Comparison of ENCODE assay signal across 10 cellular contexts in genomic region chr15:95284933-95285401, GRCh38.
DNase-seq lines count a peak whose midpoint lies in the region; ATAC-seq, FAIRE-seq and TF ChIP-seq lines count a peak whose summit lies in the region.
"Had no signal": no experiment of that assay in that cellular context is flagged by ENCODE, and none has a peak within 500 bp of the region (broad histone marks: within the 10 kb centered on the region; RNA-seq: fewer than 3 reads in every experiment).

No MANE protein-coding gene starts in this region.

- H3K79me2 ChIP-seq in DND-41 (ENCODE audit: insufficient read depth, low read length) (no peaks in the 10 kb centered on the region), astrocyte (ENCODE audit: insufficient read depth, low read length) (no peaks in the 10 kb centered on the region)

- H3K4me3 ChIP-seq in DND-41 (ENCODE audit: low read depth in 1 of 2, low read length in 2 of 2) (no peak overlapping the region), astrocyte (ENCODE audit: insufficient read depth, low read depth, low read length) (no peak overlapping the region)
- no peak overlapping the region for H3K4me3 ChIP-seq in effector memory CD4-positive, alpha-beta T cell (ENCODE audit: insufficient read depth, low read depth, low read length, poor library complexity, severe bottlenecking)

- H3K4me1 ChIP-seq in DND-41 (ENCODE audit: insufficient read depth, low read length) (peaks cover 18% of the 10 kb centered on the region; the same call in 1 of the 2 replicates), astrocyte (ENCODE audit: insufficient read depth, low read length) (peaks cover 31% of the 10 kb centered on the region)
- H3K4me1 ChIP-seq in effector memory CD4-positive, alpha-beta T cell (ENCODE audit: control insufficient read depth, insufficient read depth, low read length, poor library complexity, severe bottlenecking), result no peaks in the 10 kb centered on the region

- H3K36me3 ChIP-seq in DND-41 (ENCODE audit: insufficient read depth, low read length) (no peaks in the 10 kb centered on the region), astrocyte (ENCODE audit: insufficient read depth, low read length) (no peaks in the 10 kb centered on the region)
- no peaks in the 10 kb centered on the region for H3K36me3 ChIP-seq in effector memory CD4-positive, alpha-beta T cell (ENCODE audit: control insufficient read depth, insufficient read depth, low read length)

- H2AFZ ChIP-seq in DND-41 (ENCODE audit: low read depth, low read length), result no peak overlapping the region
- peak overlapping the region; percentile 48 for H2AFZ ChIP-seq in astrocyte (ENCODE audit: low read depth, low read length)

- DNase-seq in DND-41 (peak; percentile 49), astrocyte (ENCODE audit: low read depth) (peak; percentile 71), mesothelial cell of epicardium (ENCODE audit: low spot score in 2 of 2, unreplicated experiment in 2 of 2) (no peak), C1 segment of cervical spinal cord (lab: John Stamatoyannopoulos, UW) (no peak), foreskin melanocyte (no peak)
- no peak for DNase-seq in effector memory CD4-positive, alpha-beta T cell
- DNase-seq in effector CD8-positive, alpha-beta T cell (lab: John Stamatoyannopoulos, UW), result no peak

- H3K9me3 ChIP-seq in DND-41 (ENCODE audit: insufficient read depth, low read length, severe bottlenecking) (no peaks in the 10 kb centered on the region), astrocyte (ENCODE audit: insufficient read depth, low read depth, low read length) (no peaks in the 10 kb centered on the region)
- H3K9me3 ChIP-seq in effector memory CD4-positive, alpha-beta T cell (ENCODE audit: control insufficient read depth, low read length), result no peaks in the 10 kb centered on the region

- no peaks in the 10 kb centered on the region for H3K36me3 Mint-ChIP-seq in astrocyte (ENCODE audit: low read depth, unreplicated experiment)
- H3K36me3 Mint-ChIP-seq in mesothelial cell of epicardium, result no peaks in the 10 kb centered on the region
- H3K36me3 Mint-ChIP-seq: memory B cell had no signal

- H3K4me2 ChIP-seq in DND-41 (ENCODE audit: insufficient read depth, low read length) (no peak overlapping the region), astrocyte (ENCODE audit: low read length) (peak overlapping the region; percentile 16)

- H3K9ac ChIP-seq in DND-41 (ENCODE audit: low read depth, low read length), result no peak overlapping the region
- no peak overlapping the region for H3K9ac ChIP-seq in astrocyte (ENCODE audit: low read length)

- H3K4me1 Mint-ChIP-seq in astrocyte (ENCODE audit: low read depth, unreplicated experiment) (peaks cover 30% of the 10 kb centered on the region), mesothelial cell of epicardium (peaks cover 57% of the 10 kb centered on the region)
- H3K4me1 Mint-ChIP-seq: memory B cell had no signal

- H4K20me1 ChIP-seq in DND-41 (ENCODE audit: insufficient read depth, low read length) (no peaks in the 10 kb centered on the region), astrocyte (ENCODE audit: insufficient read depth, low read length) (no peaks in the 10 kb centered on the region)

- ATAC-seq in DND-41 (ENCODE audit: insufficient read depth, low read depth) (peak; percentile 95), HG03432 (IDR thresholded peaks at IDR 0.05; ENCODE audit: unreplicated experiment) (peak; percentile 66)

- H3K27ac ChIP-seq in DND-41 (ENCODE audit: low read length) (no peak overlapping the region), astrocyte (ENCODE audit: low read depth, low read length) (no peak overlapping the region)
- no peak overlapping the region for H3K27ac ChIP-seq in effector memory CD4-positive, alpha-beta T cell (ENCODE audit: insufficient read depth, low read length, poor library complexity, severe bottlenecking)

- H3K27me3 ChIP-seq in DND-41 (ENCODE audit: insufficient read depth, low read length, poor library complexity), result peaks cover 24% of the 10 kb centered on the region
- no peaks in the 10 kb centered on the region for H3K27me3 ChIP-seq in astrocyte (ENCODE audit: insufficient read depth, low read length)
- no peaks in the 10 kb centered on the region for H3K27me3 ChIP-seq in effector memory CD4-positive, alpha-beta T cell (replicated peaks; ENCODE audit: control insufficient read depth, insufficient read depth, low read length, poor library complexity, severe bottlenecking)

- FAIRE-seq in astrocyte (lab: Jason Lieb, UNC), result peak; percentile 54

- no peaks in the 10 kb centered on the region for H3K27me3 Mint-ChIP-seq in astrocyte (ENCODE audit: low read depth, unreplicated experiment)
- no peaks in the 10 kb centered on the region for H3K27me3 Mint-ChIP-seq in mesothelial cell of epicardium (ENCODE audit: low read depth)

- peak; percentile 23 for TF ChIP-seq CTCF in DND-41 (IDR thresholded peaks at IDR 0.05; ENCODE audit: borderline replicate concordance, extremely low read depth, low read length, poor library complexity, severe bottlenecking)
- TF ChIP-seq CTCF in astrocyte (IDR thresholded peaks at IDR 0.05; ENCODE audit: insufficient read depth, low read depth, low read length), result peak; percentile 16
- no peak for TF ChIP-seq CTCF in mesothelial cell of epicardium (IDR thresholded peaks at IDR 0.05; ENCODE audit: unreplicated experiment)

- H3K4me3 Mint-ChIP-seq in astrocyte (ENCODE audit: unreplicated experiment), result peak overlapping the region; percentile 27
- H3K4me3 Mint-ChIP-seq in mesothelial cell of epicardium, result no peak overlapping the region
- H3K4me3 Mint-ChIP-seq: memory B cell; stimulated activated naive CD8-positive, alpha-beta T cell treated with anti-CD3 and anti-CD28 coated beads, Interleukin-15, Interleukin-2, amounts not matched to agents 100 ng/mL and 50 ng/mL, for 24 hours had no signal

- H3K9me3 Mint-ChIP-seq in astrocyte (ENCODE audit: unreplicated experiment), result peaks cover 2% of the 10 kb centered on the region
- no peaks in the 10 kb centered on the region for H3K9me3 Mint-ChIP-seq in mesothelial cell of epicardium
- H3K9me3 Mint-ChIP-seq: memory B cell; stimulated activated naive CD8-positive, alpha-beta T cell treated with anti-CD3 and anti-CD28 coated beads, Interleukin-15, Interleukin-2, amounts not matched to agents 100 ng/mL and 50 ng/mL, for 24 hours had no signal

- no peak overlapping the region for H3K27ac Mint-ChIP-seq in astrocyte (ENCODE audit: unreplicated experiment)
- peak overlapping the region; percentile 2 for H3K27ac Mint-ChIP-seq in mesothelial cell of epicardium
- H3K27ac Mint-ChIP-seq: memory B cell; stimulated activated naive CD8-positive, alpha-beta T cell treated with anti-CD3 and anti-CD28 coated beads, Interleukin-15, Interleukin-2, amounts not matched to agents 100 ng/mL and 50 ng/mL, for 24 hours had no signal

Comparison
In these comparisons a context has a peak if more than half of its experiments do, and no peak if none do; other contexts are left out.
1. DNase-seq: peak in DND-41 (single experiment) and astrocyte (single experiment); none in mesothelial cell of epicardium (0 of 2), effector memory CD4-positive, alpha-beta T cell (0 of 3), C1 segment of cervical spinal cord (0 of 14), foreskin melanocyte (single experiment) and effector CD8-positive, alpha-beta T cell (single experiment).